In the genomic region with DNA sequence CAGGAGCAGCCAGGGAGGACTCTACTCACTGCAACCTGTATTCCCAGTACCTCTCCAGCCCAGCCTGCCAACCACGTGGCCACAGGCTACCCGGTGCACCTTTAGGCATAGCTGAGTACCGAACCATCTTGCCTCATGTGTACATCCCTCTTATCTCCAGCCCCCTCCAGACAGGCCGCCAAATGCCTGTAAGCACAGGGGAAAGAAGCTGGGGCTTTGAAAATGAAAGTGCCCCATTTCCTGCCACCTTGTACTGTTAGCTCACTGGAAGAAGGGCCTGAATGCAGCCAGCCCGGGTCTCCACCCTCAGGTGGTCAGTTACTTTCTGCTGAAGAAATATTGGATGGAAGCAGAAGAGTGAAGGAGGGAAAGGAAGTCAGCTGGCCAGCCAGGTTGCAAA, we compare ENCODE assay signal across 26 cellular contexts. TPM values are rescaled to one million over a fixed set of nuclear protein-coding genes. Genes with fewer than 3 reads are reported as not detected.
DNase-seq lines count a peak whose midpoint lies in the region; ATAC-seq, FAIRE-seq and TF ChIP-seq lines count a peak whose summit lies in the region.
"Had no signal": no experiment of that assay in that cellular context is flagged by ENCODE, and none has a peak within 500 bp of the region (broad histone marks: within the 10 kb centered on the region; RNA-seq: fewer than 3 reads in every experiment).

No MANE protein-coding gene starts in this region.

- H3K27ac ChIP-seq in KOPT-K1 (ENCODE audit: low read depth, low read length, poor library complexity, severe bottlenecking), result peak overlapping the region; percentile 52
- peak overlapping the region; percentile 81 for H3K27ac ChIP-seq in smooth muscle cell (ENCODE audit: low read depth)
- H3K27ac ChIP-seq: ascending aorta, parathyroid adenoma had no signal

- H4K20me1 ChIP-seq in smooth muscle cell (ENCODE audit: low read depth), result no peaks in the 10 kb centered on the region

- no peak for TF ChIP-seq CTCF in bronchial epithelial cell (IDR thresholded peaks at IDR 0.05; ENCODE audit: insufficient read depth, low read length, severe bottlenecking)
- no peak for TF ChIP-seq CTCF in smooth muscle cell (IDR thresholded peaks at IDR 0.05; ENCODE audit: borderline replicate concordance, insufficient read depth, poor library complexity, severe bottlenecking)

- H3K27me3 Mint-ChIP-seq in activated naive CD4-positive, alpha-beta T cell treated with anti-CD3 and anti-CD28 coated beads, Interleukin-2, amount 10 ng/mL, durations not matched to agents 7 days and 5 days, result no peaks in the 10 kb centered on the region
- H3K27me3 Mint-ChIP-seq: CD4-positive, alpha-beta T cell had no signal

- no peak overlapping the region for H3K27ac Mint-ChIP-seq in activated naive CD4-positive, alpha-beta T cell treated with anti-CD3 and anti-CD28 coated beads, Interleukin-2, amount 10 ng/mL, durations not matched to agents 7 days and 5 days
- H3K27ac Mint-ChIP-seq: CD4-positive, alpha-beta T cell had no signal

- no peak overlapping the region for H3K9ac ChIP-seq in smooth muscle cell (ENCODE audit: low read depth)
- H3K9ac ChIP-seq: parathyroid adenoma had no signal

- no peaks in the 10 kb centered on the region for H3K27me3 ChIP-seq in bronchial epithelial cell (ENCODE audit: control insufficient read depth, insufficient read depth, low read length)
- no peaks in the 10 kb centered on the region for H3K27me3 ChIP-seq in smooth muscle cell (ENCODE audit: low read depth)
- H3K27me3 ChIP-seq in MG63, result no peaks in the 10 kb centered on the region
- H3K27me3 ChIP-seq: ascending aorta had no signal

- peak; percentile 40 for DNase-seq in activated naive CD4-positive, alpha-beta T cell treated with anti-CD3 and anti-CD28 coated beads, Interleukin-2, amount 10 ng/mL, durations not matched to agents 7 days and 5 days
- no peak for DNase-seq in activated naive CD4-positive, alpha-beta T cell (lab: John Stamatoyannopoulos, UW)
- DNase-seq in bronchial epithelial cell (ENCODE audit: low read depth), result no peak
- no peak for DNase-seq in smooth muscle cell (lab: John Stamatoyannopoulos, UW; ENCODE audit: unreplicated experiment)
- DNase-seq in MG63, result no peak
- DNase-seq in DMS 273 treated with DMSO at 0.1 percent for 48 hours (lab: John Stamatoyannopoulos, UW), result no peak
- DNase-seq: activated CD4-positive, CD25-positive, alpha-beta regulatory T cell treated with anti-CD3 and anti-CD28 coated beads, Interleukin-2, amount 50 U/mL, for 72 hours; activated gamma-delta T cell; central memory CD4-positive, alpha-beta T cell; dermis blood vessel endothelial cell; GF-D8; head of caudate nucleus; KG1; NCI-H187 treated with DMSO at 0.1 percent for 48 hours; NCI-H345; NCI-H774; nephron progenitor cell; Right ventricle myocardium superior had no signal

- H3K4me1 ChIP-seq in smooth muscle cell (ENCODE audit: low read depth), result peaks cover 4% of the 10 kb centered on the region
- H3K4me1 ChIP-seq: ascending aorta, parathyroid adenoma had no signal

- peaks cover 15% of the 10 kb centered on the region for H3K4me1 Mint-ChIP-seq in activated naive CD4-positive, alpha-beta T cell treated with anti-CD3 and anti-CD28 coated beads, Interleukin-2, amount 10 ng/mL, durations not matched to agents 7 days and 5 days
- H3K4me1 Mint-ChIP-seq: nephron progenitor cell had no signal

- H3K79me2 ChIP-seq in smooth muscle cell (ENCODE audit: low read depth), result no peaks in the 10 kb centered on the region
- H3K79me2 ChIP-seq: parathyroid adenoma had no signal

- H3K36me3 ChIP-seq in KOPT-K1 (ENCODE audit: insufficient read depth, low read length) (no peaks in the 10 kb centered on the region), bronchial epithelial cell (ENCODE audit: control insufficient read depth, insufficient read depth, low read length) (no peaks in the 10 kb centered on the region), smooth muscle cell (ENCODE audit: low read depth) (no peaks in the 10 kb centered on the region), MG63 (no peaks in the 10 kb centered on the region)
- H3K36me3 ChIP-seq: ascending aorta had no signal

- H3K4me3 ChIP-seq in bronchial epithelial cell (ENCODE audit: low read depth, low read length) (no peak overlapping the region), smooth muscle cell (no peak overlapping the region), MG63 (no peak overlapping the region)
- H3K4me3 ChIP-seq: ascending aorta had no signal

- no peak for ATAC-seq in HG03280 (IDR thresholded peaks at IDR 0.05; ENCODE audit: unreplicated experiment)

- 87% methylated on average over 5 of the region's 5 CpGs for WGBS in smooth muscle cell (ENCODE audit: low lambda C conversion rate)

- H3K9me3 Mint-ChIP-seq in activated naive CD4-positive, alpha-beta T cell treated with anti-CD3 and anti-CD28 coated beads, Interleukin-2, amount 10 ng/mL, durations not matched to agents 7 days and 5 days, result no peaks in the 10 kb centered on the region
- H3K9me3 Mint-ChIP-seq: CD4-positive, alpha-beta T cell; mesothelial cell of epicardium; nephron progenitor cell had no signal

- FAIRE-seq in bronchial epithelial cell (lab: Jason Lieb, UNC), result peak; percentile 66
- FAIRE-seq: endothelial cell of umbilical vein, TTC549 had no signal

- no peaks in the 10 kb centered on the region for H3K9me3 ChIP-seq in KOPT-K1 (ENCODE audit: insufficient read depth, low read length, poor library complexity, severe bottlenecking)
- no peaks in the 10 kb centered on the region for H3K9me3 ChIP-seq in smooth muscle cell (replicated peaks; ENCODE audit: low read depth)
- no peaks in the 10 kb centered on the region for H3K9me3 ChIP-seq in MG63
- H3K9me3 ChIP-seq: ascending aorta had no signal

- CTCF ChIA-PET in activated naive CD4-positive, alpha-beta T cell treated with anti-CD3 and anti-CD28 coated beads, Interleukin-2, amount 10 ng/mL, durations not matched to agents 7 days and 5 days (lab: Charles Lee), result interaction anchor here (0.6 to 1.9 kb wide), 3 partner anchors 28 to 136 kb away, joined by 3 to 5 read pairs (median 3); a partner anchor contains a TSS

- no peak overlapping the region for H3K4me3 Mint-ChIP-seq in activated naive CD4-positive, alpha-beta T cell treated with anti-CD3 and anti-CD28 coated beads, Interleukin-2, amount 10 ng/mL, durations not matched to agents 7 days and 5 days
- H3K4me3 Mint-ChIP-seq: CD4-positive, alpha-beta T cell; mesothelial cell of epicardium; nephron progenitor cell had no signal

- peaks cover 7% of the 10 kb centered on the region for H3F3A ChIP-seq in smooth muscle cell (ENCODE audit: low read depth)

- H3K4me2 ChIP-seq in smooth muscle cell, result no peak overlapping the region

- H2AFZ ChIP-seq in smooth muscle cell (ENCODE audit: low read depth), result no peak overlapping the region
- H2AFZ ChIP-seq: parathyroid adenoma had no signal

- H3K36me3 Mint-ChIP-seq in activated naive CD4-positive, alpha-beta T cell treated with anti-CD3 and anti-CD28 coated beads, Interleukin-2, amount 10 ng/mL, durations not matched to agents 7 days and 5 days, result no peaks in the 10 kb centered on the region
- H3K36me3 Mint-ChIP-seq: mesothelial cell of epicardium had no signal

RNA-seq across cellular contexts. Expression of a gene that starts 27.2 kb away (rescaled TPM):
- total RNA-seq in bronchial epithelial cell (not detected in 2 replicates), smooth muscle cell (0.67 and 2.3 TPM in 2 replicates)
- 3.0 and 3.6 TPM in 2 replicates for polyA plus RNA-seq in smooth muscle cell
- not detected in 2 replicates for total RNA-seq in MG63 (2014; rRNA removed; shearing (Covaris generic); ENCODE audit: low replicate concordance)
- total RNA-seq: ascending aorta, Right ventricle myocardium superior had no signal
